1 cellular context compared by ENCODE assay signal in the genomic region with DNA sequence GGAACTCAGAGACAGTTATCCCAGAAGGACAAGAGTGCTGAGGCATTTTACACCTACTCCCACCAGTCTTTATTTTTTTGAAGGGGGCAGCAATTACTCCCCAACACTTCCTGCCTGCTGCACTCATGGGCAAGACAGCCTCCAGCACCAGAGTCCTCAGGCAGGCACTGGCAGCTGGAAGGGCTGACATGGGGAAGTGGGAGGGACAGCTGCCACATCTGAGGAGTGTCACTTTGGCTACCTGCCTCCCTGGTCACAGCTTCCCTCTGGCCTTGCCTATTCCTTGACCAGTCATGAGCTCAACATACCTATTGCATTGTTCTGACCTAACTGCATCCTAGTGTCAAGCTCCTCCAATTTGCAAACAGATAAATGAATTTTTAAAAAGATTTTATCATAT.
TF ChIP-seq lines count a peak whose summit lies in the region.

No MANE protein-coding gene starts in this region.

TF ChIP-seq in GM23338, 12 proteins besides CTCF, POLR2A, EP300 and RAD21:
- TF ChIP-seq ZNF114 (CRISPR knock-in tag; IDR thresholded peaks at IDR 0.05): no peak
- TF ChIP-seq ZNF331 (CRISPR knock-in tag; IDR thresholded peaks at IDR 0.05; ENCODE audit: low read depth): no peak
- TF ChIP-seq, protein P1, sequence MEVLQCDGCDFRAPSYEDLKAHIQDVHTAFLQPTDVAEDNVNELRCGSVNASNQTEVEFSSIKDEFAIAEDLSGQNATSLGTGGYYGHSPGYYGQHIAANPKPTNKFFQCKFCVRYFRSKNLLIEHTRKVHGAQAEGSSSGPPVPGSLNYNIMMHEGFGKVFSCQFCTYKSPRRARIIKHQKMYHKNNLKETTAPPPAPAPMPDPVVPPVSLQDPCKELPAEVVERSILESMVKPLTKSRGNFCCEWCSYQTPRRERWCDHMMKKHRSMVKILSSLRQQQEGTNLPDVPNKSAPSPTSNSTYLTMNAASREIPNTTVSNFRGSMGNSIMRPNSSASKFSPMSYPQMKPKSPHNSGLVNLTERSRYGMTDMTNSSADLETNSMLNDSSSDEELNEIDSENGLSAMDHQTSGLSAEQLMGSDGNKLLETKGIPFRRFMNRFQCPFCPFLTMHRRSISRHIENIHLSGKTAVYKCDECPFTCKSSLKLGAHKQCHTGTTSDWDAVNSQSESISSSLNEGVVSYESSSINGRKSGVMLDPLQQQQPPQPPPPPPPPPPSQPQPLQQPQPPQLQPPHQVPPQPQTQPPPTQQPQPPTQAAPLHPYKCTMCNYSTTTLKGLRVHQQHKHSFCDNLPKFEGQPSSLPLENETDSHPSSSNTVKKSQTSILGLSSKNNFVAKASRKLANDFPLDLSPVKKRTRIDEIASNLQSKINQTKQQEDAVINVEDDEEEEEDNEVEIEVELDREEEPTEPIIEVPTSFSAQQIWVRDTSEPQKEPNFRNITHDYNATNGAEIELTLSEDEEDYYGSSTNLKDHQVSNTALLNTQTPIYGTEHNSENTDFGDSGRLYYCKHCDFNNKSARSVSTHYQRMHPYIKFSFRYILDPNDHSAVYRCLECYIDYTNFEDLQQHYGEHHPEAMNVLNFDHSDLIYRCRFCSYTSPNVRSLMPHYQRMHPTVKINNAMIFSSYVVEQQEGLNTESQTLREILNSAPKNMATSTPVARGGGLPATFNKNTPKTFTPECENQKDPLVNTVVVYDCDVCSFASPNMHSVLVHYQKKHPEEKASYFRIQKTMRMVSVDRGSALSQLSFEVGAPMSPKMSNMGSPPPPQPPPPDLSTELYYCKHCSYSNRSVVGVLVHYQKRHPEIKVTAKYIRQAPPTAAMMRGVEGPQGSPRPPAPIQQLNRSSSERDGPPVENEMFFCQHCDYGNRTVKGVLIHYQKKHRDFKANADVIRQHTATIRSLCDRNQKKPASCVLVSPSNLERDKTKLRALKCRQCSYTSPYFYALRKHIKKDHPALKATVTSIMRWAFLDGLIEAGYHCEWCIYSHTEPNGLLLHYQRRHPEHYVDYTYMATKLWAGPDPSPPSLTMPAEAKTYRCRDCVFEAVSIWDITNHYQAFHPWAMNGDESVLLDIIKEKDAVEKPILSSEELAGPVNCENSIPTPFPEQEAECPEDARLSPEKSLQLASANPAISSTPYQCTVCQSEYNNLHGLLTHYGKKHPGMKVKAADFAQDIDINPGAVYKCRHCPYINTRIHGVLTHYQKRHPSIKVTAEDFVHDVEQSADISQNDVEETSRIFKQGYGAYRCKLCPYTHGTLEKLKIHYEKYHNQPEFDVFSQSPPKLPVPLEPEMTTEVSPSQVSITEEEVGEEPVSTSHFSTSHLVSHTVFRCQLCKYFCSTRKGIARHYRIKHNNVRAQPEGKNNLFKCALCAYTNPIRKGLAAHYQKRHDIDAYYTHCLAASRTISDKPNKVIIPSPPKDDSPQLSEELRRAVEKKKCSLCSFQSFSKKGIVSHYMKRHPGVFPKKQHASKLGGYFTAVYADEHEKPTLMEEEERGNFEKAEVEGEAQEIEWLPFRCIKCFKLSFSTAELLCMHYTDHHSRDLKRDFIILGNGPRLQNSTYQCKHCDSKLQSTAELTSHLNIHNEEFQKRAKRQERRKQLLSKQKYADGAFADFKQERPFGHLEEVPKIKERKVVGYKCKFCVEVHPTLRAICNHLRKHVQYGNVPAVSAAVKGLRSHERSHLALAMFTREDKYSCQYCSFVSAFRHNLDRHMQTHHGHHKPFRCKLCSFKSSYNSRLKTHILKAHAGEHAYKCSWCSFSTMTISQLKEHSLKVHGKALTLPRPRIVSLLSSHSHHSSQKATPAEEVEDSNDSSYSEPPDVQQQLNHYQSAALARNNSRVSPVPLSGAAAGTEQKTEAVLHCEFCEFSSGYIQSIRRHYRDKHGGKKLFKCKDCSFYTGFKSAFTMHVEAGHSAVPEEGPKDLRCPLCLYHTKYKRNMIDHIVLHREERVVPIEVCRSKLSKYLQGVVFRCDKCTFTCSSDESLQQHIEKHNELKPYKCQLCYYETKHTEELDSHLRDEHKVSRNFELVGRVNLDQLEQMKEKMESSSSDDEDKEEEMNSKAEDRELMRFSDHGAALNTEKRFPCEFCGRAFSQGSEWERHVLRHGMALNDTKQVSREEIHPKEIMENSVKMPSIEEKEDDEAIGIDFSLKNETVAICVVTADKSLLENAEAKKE (CRISPR knock-in tag; IDR thresholded peaks at IDR 0.05): no peak
- TF ChIP-seq, protein P2, sequence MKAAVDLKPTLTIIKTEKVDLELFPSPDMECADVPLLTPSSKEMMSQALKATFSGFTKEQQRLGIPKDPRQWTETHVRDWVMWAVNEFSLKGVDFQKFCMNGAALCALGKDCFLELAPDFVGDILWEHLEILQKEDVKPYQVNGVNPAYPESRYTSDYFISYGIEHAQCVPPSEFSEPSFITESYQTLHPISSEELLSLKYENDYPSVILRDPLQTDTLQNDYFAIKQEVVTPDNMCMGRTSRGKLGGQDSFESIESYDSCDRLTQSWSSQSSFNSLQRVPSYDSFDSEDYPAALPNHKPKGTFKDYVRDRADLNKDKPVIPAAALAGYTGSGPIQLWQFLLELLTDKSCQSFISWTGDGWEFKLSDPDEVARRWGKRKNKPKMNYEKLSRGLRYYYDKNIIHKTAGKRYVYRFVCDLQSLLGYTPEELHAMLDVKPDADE (IDR thresholded peaks at IDR 0.05): no peak
- TF ChIP-seq, protein P3, sequence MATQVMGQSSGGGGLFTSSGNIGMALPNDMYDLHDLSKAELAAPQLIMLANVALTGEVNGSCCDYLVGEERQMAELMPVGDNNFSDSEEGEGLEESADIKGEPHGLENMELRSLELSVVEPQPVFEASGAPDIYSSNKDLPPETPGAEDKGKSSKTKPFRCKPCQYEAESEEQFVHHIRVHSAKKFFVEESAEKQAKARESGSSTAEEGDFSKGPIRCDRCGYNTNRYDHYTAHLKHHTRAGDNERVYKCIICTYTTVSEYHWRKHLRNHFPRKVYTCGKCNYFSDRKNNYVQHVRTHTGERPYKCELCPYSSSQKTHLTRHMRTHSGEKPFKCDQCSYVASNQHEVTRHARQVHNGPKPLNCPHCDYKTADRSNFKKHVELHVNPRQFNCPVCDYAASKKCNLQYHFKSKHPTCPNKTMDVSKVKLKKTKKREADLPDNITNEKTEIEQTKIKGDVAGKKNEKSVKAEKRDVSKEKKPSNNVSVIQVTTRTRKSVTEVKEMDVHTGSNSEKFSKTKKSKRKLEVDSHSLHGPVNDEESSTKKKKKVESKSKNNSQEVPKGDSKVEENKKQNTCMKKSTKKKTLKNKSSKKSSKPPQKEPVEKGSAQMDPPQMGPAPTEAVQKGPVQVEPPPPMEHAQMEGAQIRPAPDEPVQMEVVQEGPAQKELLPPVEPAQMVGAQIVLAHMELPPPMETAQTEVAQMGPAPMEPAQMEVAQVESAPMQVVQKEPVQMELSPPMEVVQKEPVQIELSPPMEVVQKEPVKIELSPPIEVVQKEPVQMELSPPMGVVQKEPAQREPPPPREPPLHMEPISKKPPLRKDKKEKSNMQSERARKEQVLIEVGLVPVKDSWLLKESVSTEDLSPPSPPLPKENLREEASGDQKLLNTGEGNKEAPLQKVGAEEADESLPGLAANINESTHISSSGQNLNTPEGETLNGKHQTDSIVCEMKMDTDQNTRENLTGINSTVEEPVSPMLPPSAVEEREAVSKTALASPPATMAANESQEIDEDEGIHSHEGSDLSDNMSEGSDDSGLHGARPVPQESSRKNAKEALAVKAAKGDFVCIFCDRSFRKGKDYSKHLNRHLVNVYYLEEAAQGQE (IDR thresholded peaks at IDR 0.05; ENCODE audit: unreplicated experiment): no peak
- no peak for TF ChIP-seq POLR2AphosphoS5 (IDR thresholded peaks at IDR 0.05; ENCODE audit: low read depth)
- no peak for TF ChIP-seq NANOG (IDR thresholded peaks at IDR 0.05; ENCODE audit: borderline replicate concordance)
TF ChIP-seq in GM23338: peak in this region for 0.
